In the genomic region with DNA sequence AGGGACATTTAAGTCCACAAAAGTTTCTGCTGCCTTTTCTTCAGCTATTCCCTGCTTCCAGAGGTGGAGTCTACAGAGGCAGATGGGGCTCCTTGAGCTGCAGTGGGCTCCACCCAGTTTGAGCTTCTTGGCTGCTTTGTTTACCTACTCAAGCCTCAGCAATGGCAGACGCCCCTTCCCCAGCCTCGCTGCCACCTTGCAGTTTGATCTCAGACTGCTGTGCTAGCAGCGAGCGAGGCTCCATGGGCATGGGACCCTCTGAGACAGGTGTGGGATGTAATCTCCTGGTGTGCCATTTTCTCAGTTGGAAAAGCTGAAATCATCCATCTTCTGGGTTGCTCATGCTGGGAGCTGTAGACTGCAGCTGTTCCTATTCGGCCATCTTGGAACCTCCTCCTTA, we compare ENCODE assay signal across 10 cellular contexts. TPM values are rescaled to one million over a fixed set of nuclear protein-coding genes. Genes with fewer than 3 reads are reported as not detected.
"Had no signal": no experiment of that assay in that cellular context is flagged by ENCODE, and none has a peak within 500 bp of the region (broad histone marks: within the 10 kb centered on the region; RNA-seq: fewer than 3 reads in every experiment).

No MANE protein-coding gene starts in this region.

RNA-seq across cellular contexts. Expression of gene PLSCR2, which starts 29.1 kb away (rescaled TPM):
- total RNA-seq: OCI-LY7, PC-3, PC-9, Peyer's patch, Right ventricle myocardium superior, RPMI7951, SJCRH30, SJSA1, SK-MEL-5 had no signal
- polyA plus RNA-seq: SK-N-SH had no signal
